ENCODE assay signal across 8 cellular contexts in genomic region chr6:104771258-104771832, GRCh38.
DNase-seq lines count a peak whose midpoint lies in the region; ATAC-seq and TF ChIP-seq lines count a peak whose summit lies in the region.

No MANE protein-coding gene starts in this region.

- no peak overlapping the region for H3K4me3 Mint-ChIP-seq in activated T-cell treated with anti-CD3 and anti-CD28 coated beads, Interleukin-2, amount 50 U/mL, for 24 hours

- H3K36me3 ChIP-seq in mucosa of descending colon (ENCODE audit: low read depth) = no peaks in the 10 kb centered on the region

- no peaks in the 10 kb centered on the region for H3K9me3 Mint-ChIP-seq in activated T-cell treated with anti-CD3 and anti-CD28 coated beads, Interleukin-2, amount 50 U/mL, for 24 hours

- H3K36me3 Mint-ChIP-seq in activated T-cell treated with anti-CD3 and anti-CD28 coated beads, Interleukin-2, amount 50 U/mL, for 24 hours (ENCODE audit: low read depth) = peaks cover 17% of the 10 kb centered on the region

- no peak overlapping the region for H3K4me3 ChIP-seq in AG10803 (ENCODE audit: low read length)
- H3K4me3 ChIP-seq in mucosa of descending colon = no peak overlapping the region

- peak; percentile 64 for TF ChIP-seq CTCF in AG10803 (conservative IDR thresholded peaks at IDR 0.05; ENCODE audit: low read length)
- peak; percentile 37 for TF ChIP-seq CTCF in GM12873 (IDR thresholded peaks at IDR 0.05; ENCODE audit: insufficient read depth, low read depth, low read length, missing control alignments)
- TF ChIP-seq CTCF in mucosa of descending colon (IDR thresholded peaks at IDR 0.05) = no peak

- peaks cover 3% of the 10 kb centered on the region for H3K4me1 Mint-ChIP-seq in activated T-cell treated with anti-CD3 and anti-CD28 coated beads, Interleukin-2, amount 50 U/mL, for 24 hours (ENCODE audit: low read depth)

- ATAC-seq in HG02870 (IDR thresholded peaks at IDR 0.05; ENCODE audit: unreplicated experiment) (peak; percentile 83), mucosa of descending colon (peak; percentile 57)

- no peaks in the 10 kb centered on the region for H3K27me3 Mint-ChIP-seq in activated T-cell treated with anti-CD3 and anti-CD28 coated beads, Interleukin-2, amount 50 U/mL, for 24 hours

- H3K27ac Mint-ChIP-seq in activated T-cell treated with anti-CD3 and anti-CD28 coated beads, Interleukin-2, amount 50 U/mL, for 24 hours = no peak overlapping the region

- H3K9me3 ChIP-seq in mucosa of descending colon = no peaks in the 10 kb centered on the region

- DNase-seq in AG10803 (ENCODE audit: low read depth) = peak; percentile 35
- peak; percentile 19 for DNase-seq in NCI-H460 (ENCODE audit: extremely low read depth, low read depth)
- peak; percentile 6 for DNase-seq in cerebellum (ENCODE audit: low spot score)
- DNase-seq in mucosa of descending colon = no peak
- no peak for DNase-seq in cerebellar nuclear complex (lab: John Stamatoyannopoulos, UW)
- DNase-seq in activated T-cell treated with anti-CD3 and anti-CD28 coated beads, Interleukin-2, amount 50 U/mL, for 24 hours = no peak

- intact Hi-C loops in mucosa of descending colon (cut with DNase I, micrococcal nuclease) = loop anchor here in 1 of 2 donors (2.0 kb wide), 1 partner anchor 245 kb away; no protein-coding TSS in a partner anchor

- H3K4me1 ChIP-seq in mucosa of descending colon (ENCODE audit: low read depth) = no peaks in the 10 kb centered on the region

Comparison
In these comparisons a context has a peak if more than half of its experiments do, and no peak if none do; other contexts are left out.
1. DNase-seq: peak in AG10803 (single experiment), NCI-H460 (single experiment) and cerebellum (single experiment); none in mucosa of descending colon (0 of 3), cerebellar nuclear complex (0 of 2) and activated T-cell treated with anti-CD3 and anti-CD28 coated beads, Interleukin-2, amount 50 U/mL, for 24 hours (single experiment).